ENCODE assay signal across 9 cellular contexts in the genomic region with DNA sequence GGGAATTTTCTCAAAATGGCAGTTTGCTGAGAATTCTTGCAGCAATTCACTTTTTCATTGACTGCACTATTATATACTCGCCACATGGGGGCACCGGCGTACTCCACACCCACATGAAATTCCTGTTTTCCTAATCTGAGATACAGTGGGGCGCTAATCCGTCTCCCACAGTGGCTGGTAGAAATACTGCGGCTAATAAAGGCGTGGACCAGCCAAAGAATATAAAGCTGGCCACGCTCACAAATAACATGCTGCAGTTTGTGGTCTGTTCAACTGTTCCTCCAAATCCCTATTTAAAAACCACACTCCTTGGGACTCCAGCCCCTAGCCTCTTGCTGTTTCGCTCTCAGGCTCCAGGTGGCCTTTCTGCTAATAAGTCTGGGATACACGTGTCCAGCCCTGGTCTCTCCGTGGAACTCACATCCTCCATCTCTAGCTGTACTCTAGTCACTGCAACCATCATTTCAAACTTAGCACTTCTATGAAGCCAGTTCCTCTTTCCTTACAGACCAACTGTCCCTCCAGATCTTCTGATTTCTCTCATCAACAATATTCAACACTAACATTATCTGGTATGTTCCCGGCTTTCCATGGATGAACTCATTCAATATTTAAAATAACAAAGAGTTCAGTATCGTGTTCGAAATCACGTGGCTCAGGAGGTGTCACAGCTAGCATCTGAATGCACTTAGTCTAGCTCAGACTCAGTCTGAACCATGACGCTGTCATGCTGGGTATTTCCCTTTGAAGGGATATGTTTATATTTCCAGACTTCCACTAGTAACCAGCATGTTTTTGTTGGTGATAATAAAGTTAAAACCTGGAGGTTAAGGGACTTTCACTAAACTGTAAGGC. TPM values are rescaled to one million over a fixed set of nuclear protein-coding genes. Genes with fewer than 3 reads are reported as not detected.
DNase-seq lines count a peak whose midpoint lies in the region; ATAC-seq and TF ChIP-seq lines count a peak whose summit lies in the region.
"Had no signal": no experiment of that assay in that cellular context is flagged by ENCODE, and none has a peak within 500 bp of the region (broad histone marks: within the 10 kb centered on the region; RNA-seq: fewer than 3 reads in every experiment).

No MANE protein-coding gene starts in this region.

- TF ChIP-seq CTCF in glutamatergic neuron (IDR thresholded peaks at IDR 0.05; ENCODE audit: partially characterized antibody, unreplicated experiment): peak; percentile 94

- no peaks in the 10 kb centered on the region for H3K27me3 Mint-ChIP-seq in activated T-cell treated with anti-CD3 and anti-CD28 coated beads, Interleukin-2, amount 50 U/mL, for 24 hours
- H3K27me3 Mint-ChIP-seq in glutamatergic neuron (ENCODE audit: unreplicated experiment): no peaks in the 10 kb centered on the region
- H3K27me3 Mint-ChIP-seq: stimulated activated naive CD8-positive, alpha-beta T cell treated with anti-CD3 and anti-CD28 coated beads, Interleukin-15, Interleukin-2, amounts not matched to agents 100 ng/mL and 50 ng/mL, for 24 hours had no signal

- H3K27ac Mint-ChIP-seq in activated T-cell treated with anti-CD3 and anti-CD28 coated beads, Interleukin-2, amount 50 U/mL, for 24 hours: no peak overlapping the region
- no peak overlapping the region for H3K27ac Mint-ChIP-seq in glutamatergic neuron (ENCODE audit: unreplicated experiment)
- H3K27ac Mint-ChIP-seq: stimulated activated naive CD8-positive, alpha-beta T cell treated with anti-CD3 and anti-CD28 coated beads, Interleukin-15, Interleukin-2, amounts not matched to agents 100 ng/mL and 50 ng/mL, for 24 hours had no signal

- ATAC-seq in GM18502 (IDR thresholded peaks at IDR 0.05; ENCODE audit: poor library complexity, unreplicated experiment) (peak; percentile 65), HG03521 (IDR thresholded peaks at IDR 0.05; ENCODE audit: unreplicated experiment) (peak; percentile 49), HG02763 (IDR thresholded peaks at IDR 0.05; ENCODE audit: unreplicated experiment) (no peak)

- no peak overlapping the region for H3K4me3 Mint-ChIP-seq in activated T-cell treated with anti-CD3 and anti-CD28 coated beads, Interleukin-2, amount 50 U/mL, for 24 hours
- peak overlapping the region; percentile 33 for H3K4me3 Mint-ChIP-seq in glutamatergic neuron (ENCODE audit: unreplicated experiment)
- H3K4me3 Mint-ChIP-seq: stimulated activated naive CD8-positive, alpha-beta T cell treated with anti-CD3 and anti-CD28 coated beads, Interleukin-15, Interleukin-2, amounts not matched to agents 100 ng/mL and 50 ng/mL, for 24 hours had no signal

- H3K9me3 Mint-ChIP-seq in activated T-cell treated with anti-CD3 and anti-CD28 coated beads, Interleukin-2, amount 50 U/mL, for 24 hours: no peaks in the 10 kb centered on the region
- no peaks in the 10 kb centered on the region for H3K9me3 Mint-ChIP-seq in glutamatergic neuron (ENCODE audit: unreplicated experiment)
- H3K9me3 Mint-ChIP-seq: stimulated activated naive CD8-positive, alpha-beta T cell treated with anti-CD3 and anti-CD28 coated beads, Interleukin-15, Interleukin-2, amounts not matched to agents 100 ng/mL and 50 ng/mL, for 24 hours had no signal

- DNase-seq in C1 segment of cervical spinal cord (lab: John Stamatoyannopoulos, UW): peak in 10 of 14 donors; percentile 1 to 44 (median 9)
- DNase-seq in NCI-H748 treated with DMSO at 0.1 percent for 48 hours (lab: John Stamatoyannopoulos, UW): peak; percentile 32
- DNase-seq in activated T-cell treated with anti-CD3 and anti-CD28 coated beads, Interleukin-2, amount 50 U/mL, for 24 hours: peak; percentile 40
- DNase-seq in glutamatergic neuron: peak; percentile 55
- peak; percentile 74 for DNase-seq in pons (ENCODE audit: low spot score)

- peaks cover 3% of the 10 kb centered on the region for H3K36me3 Mint-ChIP-seq in activated T-cell treated with anti-CD3 and anti-CD28 coated beads, Interleukin-2, amount 50 U/mL, for 24 hours (ENCODE audit: low read depth)
- H3K36me3 Mint-ChIP-seq in glutamatergic neuron (ENCODE audit: unreplicated experiment): no peaks in the 10 kb centered on the region

- peaks cover 5% of the 10 kb centered on the region for H3K4me1 Mint-ChIP-seq in activated T-cell treated with anti-CD3 and anti-CD28 coated beads, Interleukin-2, amount 50 U/mL, for 24 hours (ENCODE audit: low read depth)
- no peaks in the 10 kb centered on the region for H3K4me1 Mint-ChIP-seq in glutamatergic neuron (ENCODE audit: low read depth, unreplicated experiment)

RNA-seq across cellular contexts. Expression of gene TBRG1, which starts 22.0 kb away (rescaled TPM):
- 35.3 TPM for total RNA-seq in glutamatergic neuron (ENCODE audit: unreplicated experiment)

RNA-seq across cellular contexts. Expression of gene SIAE, which starts 28.9 kb away (rescaled TPM):
- total RNA-seq in glutamatergic neuron (ENCODE audit: unreplicated experiment): 4.5 TPM

RNA-seq across cellular contexts. Expression of gene SPA17, which starts 29.1 kb away (rescaled TPM):
- 4.6 TPM for total RNA-seq in glutamatergic neuron (ENCODE audit: unreplicated experiment)

RNA-seq across cellular contexts. Expression of gene PANX3, which starts 33.4 kb away (rescaled TPM):
- not detected for total RNA-seq in glutamatergic neuron (ENCODE audit: unreplicated experiment)

Comparison
In these comparisons a context has a peak if more than half of its experiments do, and no peak if none do; other contexts are left out.
1. DNase-seq: peak in every context shown above with its lines; median percentile 74 in pons; 55 in glutamatergic neuron; 40 in activated T-cell treated with anti-CD3 and anti-CD28 coated beads, Interleukin-2, amount 50 U/mL, for 24 hours; 32 in NCI-H748 treated with DMSO at 0.1 percent for 48 hours; 9 in C1 segment of cervical spinal cord.